Comparison of ENCODE assay signal across 8 cellular contexts in the genomic region with DNA sequence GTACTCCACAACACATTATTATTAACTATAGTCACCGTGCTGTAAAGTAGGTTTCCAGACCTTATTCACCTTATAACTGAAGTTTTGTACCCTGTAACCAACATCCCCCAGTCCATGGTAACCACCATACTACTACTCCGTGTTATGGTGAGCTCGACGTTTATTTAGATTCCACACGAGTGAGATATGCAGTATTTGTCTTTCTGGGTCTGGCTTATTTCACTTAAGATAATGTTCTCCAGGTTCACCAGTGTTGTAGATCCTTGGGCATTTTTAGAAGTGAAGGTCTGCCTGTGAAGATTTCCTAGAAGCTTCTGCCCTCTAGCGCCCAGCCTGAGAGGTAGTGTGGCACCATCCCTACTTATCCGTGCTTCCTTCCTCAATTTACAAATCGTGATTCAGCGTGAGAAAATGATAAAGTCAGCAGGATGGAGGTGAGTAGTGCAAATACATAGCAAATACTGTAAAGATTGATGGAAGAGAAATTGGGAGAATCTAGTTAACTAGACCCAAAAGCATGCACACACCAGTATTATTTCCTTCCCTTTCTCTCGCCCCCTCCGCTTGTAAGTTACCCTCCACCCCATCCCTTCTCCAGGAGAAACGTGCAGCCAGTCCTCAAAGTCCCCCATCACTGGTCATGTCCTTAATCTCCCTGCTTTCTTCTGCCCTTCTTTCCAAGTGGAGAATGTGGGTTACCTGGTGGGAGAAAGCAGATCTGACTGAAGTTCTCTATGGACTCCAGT. TPM values are rescaled to one million over a fixed set of nuclear protein-coding genes. Genes with fewer than 3 reads are reported as not detected.
DNase-seq lines count a peak whose midpoint lies in the region; ATAC-seq and TF ChIP-seq lines count a peak whose summit lies in the region.

No MANE protein-coding gene starts in this region.

- intact Hi-C loops in right lobe of liver (cut with DNase I) = loop anchor here in 1 of 2 donors (10.0 kb wide), 1 partner anchor 236 kb away; no protein-coding TSS in a partner anchor

- H3K27me3 Mint-ChIP-seq in stimulated activated naive CD8-positive, alpha-beta T cell treated with anti-CD3 and anti-CD28 coated beads, Interleukin-15, amount 100 ng/mL, for 72 hours = no peaks in the 10 kb centered on the region

- no peak overlapping the region for H3K4me2 ChIP-seq in KMS-11

- H3K79me2 ChIP-seq in KMS-11 (ENCODE audit: insufficient read depth, low read depth) = no peaks in the 10 kb centered on the region

- H3K4me3 ChIP-seq in KMS-11 (IDR thresholded peaks at IDR 0.05; ENCODE audit: insufficient read depth, low read depth, low read length) (no peak overlapping the region), right lobe of liver (no peak overlapping the region)

- no peaks in the 10 kb centered on the region for H4K20me1 ChIP-seq in KMS-11 (ENCODE audit: insufficient read depth)

- 16% methylated on average over 12 of the region's 12 CpGs for WGBS in right lobe of liver (ENCODE audit: insufficient coverage, low coverage, low lambda C conversion rate, missing lambda C conversion rate)

- H3K9me3 ChIP-seq in right lobe of liver = no peaks in the 10 kb centered on the region

- no peak overlapping the region for H3K4me3 Mint-ChIP-seq in stimulated activated naive CD8-positive, alpha-beta T cell treated with anti-CD3 and anti-CD28 coated beads, Interleukin-15, amount 100 ng/mL, for 72 hours

- no peak overlapping the region for H3K9ac ChIP-seq in KMS-11

- H3K27ac ChIP-seq in KMS-11 = no peak overlapping the region
- no peak overlapping the region for H3K27ac ChIP-seq in right lobe of liver

- H3K27me3 ChIP-seq in KMS-11 (ENCODE audit: insufficient read depth, low read depth) (no peaks in the 10 kb centered on the region), right lobe of liver (no peaks in the 10 kb centered on the region)

- 0 out of 2 replicates have a peak overlapping the region, but pooled peaks have one; percentile 9 for H2AFZ ChIP-seq in KMS-11 (ENCODE audit: low read depth)

- H3K27ac Mint-ChIP-seq in stimulated activated naive CD8-positive, alpha-beta T cell treated with anti-CD3 and anti-CD28 coated beads, Interleukin-15, amount 100 ng/mL, for 72 hours = peak overlapping the region in 1 of 2 donors; percentile 28

- TF ChIP-seq CTCF in KMS-11 (conservative IDR thresholded peaks at IDR 0.05; ENCODE audit: low read depth, low read length) = peak; percentile 90
- TF ChIP-seq CTCF in right lobe of liver (IDR thresholded peaks at IDR 0.05) = peak; percentile 74 to 80 (median 76)

- TF ChIP-seq POLR2A in right lobe of liver (IDR thresholded peaks at IDR 0.05) = no peak

- H3K4me1 Mint-ChIP-seq in stimulated activated naive CD8-positive, alpha-beta T cell treated with anti-CD3 and anti-CD28 coated beads, Interleukin-15, amount 100 ng/mL, for 72 hours = peaks cover 11% of the 10 kb centered on the region

- H3K4me1 ChIP-seq in KMS-11 (ENCODE audit: low read depth, poor library complexity, severe bottlenecking) (no peaks in the 10 kb centered on the region), right lobe of liver (no peaks in the 10 kb centered on the region)

- ATAC-seq in right lobe of liver (peak; percentile 88 to 99 (median 92)), GM18867 (IDR thresholded peaks at IDR 0.05; ENCODE audit: unreplicated experiment) (no peak)
- peak; percentile 78 for ATAC-seq in stimulated activated naive CD8-positive, alpha-beta T cell treated with anti-CD3 and anti-CD28 coated beads, Interleukin-15, amount 100 ng/mL, for 72 hours

- H3K36me3 ChIP-seq in KMS-11 (ENCODE audit: insufficient read depth) = no peaks in the 10 kb centered on the region
- no peaks in the 10 kb centered on the region for H3K36me3 ChIP-seq in right lobe of liver

- H3K9me3 Mint-ChIP-seq in stimulated activated naive CD8-positive, alpha-beta T cell treated with anti-CD3 and anti-CD28 coated beads, Interleukin-15, amount 100 ng/mL, for 72 hours = no peaks in the 10 kb centered on the region

- peak; percentile 17 for DNase-seq in 8988T
- peak; percentile 51 for DNase-seq in GM04504 (ENCODE audit: low read depth)
- DNase-seq in SKM-1 treated with dmso at 0.1 percent for 144 hours (lab: John Stamatoyannopoulos, UW; ENCODE audit: unreplicated experiment) = peak; percentile 92
- DNase-seq in cerebellum (ENCODE audit: low spot score) = peak; percentile 34
- peak; percentile 46 to 59 (median 52) for DNase-seq in right lobe of liver
- peak; percentile 9 to 27 for DNase-seq in stimulated activated naive CD8-positive, alpha-beta T cell treated with anti-CD3 and anti-CD28 coated beads, Interleukin-15, amount 100 ng/mL, for 72 hours

RNA-seq across cellular contexts. Expression of gene DISC1, which starts 36.0 kb away (rescaled TPM):
- total RNA-seq in cerebellum (25.5 TPM), right lobe of liver (1 to 10 TPM; 1.8 to 3.3 (median 2.4) TPM)

Comparison
In these comparisons a context has a peak if more than half of its experiments do, and no peak if none do; other contexts are left out.
1. DNase-seq: peak in every context shown above with its lines; median percentile 92 in SKM-1 treated with dmso at 0.1 percent for 144 hours; 52 in right lobe of liver; 51 in GM04504; 34 in cerebellum; 18 in stimulated activated naive CD8-positive, alpha-beta T cell treated with anti-CD3 and anti-CD28 coated beads, Interleukin-15, amount 100 ng/mL, for 72 hours; 17 in 8988T.